ENCODE assay signal across 20 cellular contexts in genomic region chr2:56812432-56812831, GRCh38.
"Had no signal": no experiment of that assay in that cellular context is flagged by ENCODE, and none has a peak within 500 bp of the region (broad histone marks: within the 10 kb centered on the region; RNA-seq: fewer than 3 reads in every experiment).

No MANE protein-coding gene starts in this region.

- H3K4me2 ChIP-seq: smooth muscle cell had no signal

- H3K9me3 ChIP-seq: gastrocnemius medialis, heart left ventricle, psoas muscle, vagina had no signal

- H3K36me3 ChIP-seq: gastrocnemius medialis, heart left ventricle, stomach, vagina had no signal

- ATAC-seq: activated CD4-positive, alpha-beta T cell treated with anti-CD3 and anti-CD28 coated beads for 36 hours; gastrocnemius medialis; heart left ventricle; left ventricle myocardium superior; psoas muscle; right cardiac atrium; stimulated activated effector memory CD8-positive, alpha-beta T cell treated with anti-CD3 and anti-CD28 coated beads, Interleukin-12 subunit alpha, Interleukin-12 subunit beta, amount 100 ng/mL, for 72 hours; WTC11 had no signal

- H3K27ac ChIP-seq: dorsolateral prefrontal cortex, epithelial cell of prostate, gastrocnemius medialis, heart left ventricle, psoas muscle, stomach, vagina had no signal

- DNase-seq: activated CD4-positive, alpha-beta T cell treated with anti-CD3 and anti-CD28 coated beads for 36 hours; activated CD4-positive, alpha-beta T cell treated with anti-CD3 and anti-CD28 coated beads, Interleukin-2, amount 50 U/mL, for 48 hours; activated gamma-delta T cell treated with Interleukin-2 at 50 U/mL for 16 hours; amniotic stem cell; caudate nucleus; dorsolateral prefrontal cortex; gastrocnemius medialis; heart left ventricle; kidney glomerular epithelial cell; left ventricle myocardium superior; psoas muscle; right cardiac atrium; stimulated activated CD4-positive, alpha-beta T cell treated with anti-CD3 and anti-CD28 coated beads, Interleukin-4, amount 100 ng/mL, for 24 hours; stomach; T-helper 2 cell had no signal

- H3K27me3 ChIP-seq: gastrocnemius medialis, heart left ventricle, stomach, vagina had no signal

- H3K4me1 ChIP-seq: gastrocnemius medialis, heart left ventricle, psoas muscle, stomach, vagina had no signal

- H3K4me3 ChIP-seq: dorsolateral prefrontal cortex, gastrocnemius medialis, heart left ventricle, psoas muscle, smooth muscle cell, stomach, vagina had no signal
